ENCODE assay signal across 16 cellular contexts in the genomic region with DNA sequence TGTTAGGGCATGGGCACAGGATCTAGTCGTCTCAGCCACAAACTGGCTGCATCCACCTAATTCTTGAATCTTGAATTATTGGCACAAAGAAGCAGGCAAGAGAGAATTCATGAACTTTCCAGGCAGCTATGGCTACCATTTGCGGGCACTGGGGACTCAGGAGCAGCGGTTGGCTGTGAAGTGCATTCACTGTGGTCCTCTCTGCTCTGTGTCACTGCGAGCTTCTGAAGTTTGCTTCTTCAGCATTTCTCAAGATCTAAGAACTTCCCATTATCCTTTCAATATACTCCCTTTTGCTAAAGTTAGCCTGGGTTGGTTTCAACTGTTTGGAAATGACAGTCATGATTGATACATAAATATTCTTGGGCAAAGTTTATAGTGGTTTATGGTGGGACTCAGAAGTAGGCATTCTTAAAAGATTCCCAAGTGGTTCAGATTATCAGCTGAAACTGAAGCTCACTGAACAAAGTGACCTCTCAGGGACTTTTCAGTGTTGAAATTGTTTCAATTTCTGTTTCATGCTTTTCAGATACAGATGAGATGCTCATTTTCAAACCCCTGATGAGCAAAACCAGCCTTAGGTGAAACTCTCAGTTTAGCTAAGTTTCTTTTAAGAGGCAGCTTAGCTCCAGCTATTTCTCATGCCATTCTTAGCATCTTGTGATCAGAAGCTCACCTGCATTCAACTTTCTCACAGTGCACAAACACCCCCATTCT.
DNase-seq lines count a peak whose midpoint lies in the region; ATAC-seq and FAIRE-seq lines count a peak whose summit lies in the region.
"Had no signal": no experiment of that assay in that cellular context is flagged by ENCODE, and none has a peak within 500 bp of the region (broad histone marks: within the 10 kb centered on the region; RNA-seq: fewer than 3 reads in every experiment).

No MANE protein-coding gene starts in this region.

- no peak overlapping the region for H3K27ac Mint-ChIP-seq in activated naive CD4-positive, alpha-beta T cell treated with anti-CD3 and anti-CD28 coated beads, Interleukin-2, amount 10 ng/mL, durations not matched to agents 7 days and 5 days
- H3K27ac Mint-ChIP-seq: dendritic cell treated with granulocyte-macrophage colony-stimulating factor and Interleukin-4, amounts not matched to agents 40 ng/mL and 50 ng/mL, for 4 days; naive thymus-derived CD4-positive, alpha-beta T cell; T-helper 2 cell treated with Interferon-gamma antibody and Interleukin-4, amounts not matched to agents 5 μg/mL and 100 μg/mL, for 36 hours had no signal

- H3K27me3 Mint-ChIP-seq in activated naive CD4-positive, alpha-beta T cell treated with anti-CD3 and anti-CD28 coated beads, Interleukin-2, amount 10 ng/mL, durations not matched to agents 7 days and 5 days = no peaks in the 10 kb centered on the region
- H3K27me3 Mint-ChIP-seq: dendritic cell treated with granulocyte-macrophage colony-stimulating factor and Interleukin-4, amounts not matched to agents 40 ng/mL and 50 ng/mL, for 4 days; naive thymus-derived CD4-positive, alpha-beta T cell had no signal

- H3K4me1 Mint-ChIP-seq in activated naive CD4-positive, alpha-beta T cell treated with anti-CD3 and anti-CD28 coated beads, Interleukin-2, amount 10 ng/mL, durations not matched to agents 7 days and 5 days = no peaks in the 10 kb centered on the region
- H3K4me1 Mint-ChIP-seq: naive thymus-derived CD4-positive, alpha-beta T cell had no signal

- no peaks in the 10 kb centered on the region for H3K36me3 Mint-ChIP-seq in activated naive CD4-positive, alpha-beta T cell treated with anti-CD3 and anti-CD28 coated beads, Interleukin-2, amount 10 ng/mL, durations not matched to agents 7 days and 5 days
- H3K36me3 Mint-ChIP-seq: naive thymus-derived CD4-positive, alpha-beta T cell had no signal

- no peak overlapping the region for H3K4me3 Mint-ChIP-seq in activated naive CD4-positive, alpha-beta T cell treated with anti-CD3 and anti-CD28 coated beads, Interleukin-2, amount 10 ng/mL, durations not matched to agents 7 days and 5 days
- H3K4me3 Mint-ChIP-seq: dendritic cell treated with granulocyte-macrophage colony-stimulating factor and Interleukin-4, amounts not matched to agents 40 ng/mL and 50 ng/mL, for 4 days; naive thymus-derived CD4-positive, alpha-beta T cell; T-helper 2 cell treated with Interferon-gamma antibody and Interleukin-4, amounts not matched to agents 5 μg/mL and 100 μg/mL, for 36 hours had no signal

- FAIRE-seq in GM18507 (lab: Jason Lieb, UNC) = peak; percentile 77
- FAIRE-seq: keratinocyte had no signal

- peaks cover 5% of the 10 kb centered on the region for H3K9me3 Mint-ChIP-seq in activated naive CD4-positive, alpha-beta T cell treated with anti-CD3 and anti-CD28 coated beads, Interleukin-2, amount 10 ng/mL, durations not matched to agents 7 days and 5 days

- CTCF ChIA-PET in activated naive CD4-positive, alpha-beta T cell treated with anti-CD3 and anti-CD28 coated beads, Interleukin-2, amount 10 ng/mL, durations not matched to agents 7 days and 5 days (lab: Charles Lee) = no interaction called here

- ATAC-seq in GM19463 (IDR thresholded peaks at IDR 0.05; ENCODE audit: unreplicated experiment) (peak; percentile 80), HG02840 (IDR thresholded peaks at IDR 0.05; ENCODE audit: low FRiP score, unreplicated experiment) (peak; percentile 89), HG03439 (IDR thresholded peaks at IDR 0.05; ENCODE audit: unreplicated experiment) (peak; percentile 87), esophagus mucosa (no peak)
- ATAC-seq: HCT116; naive thymus-derived CD4-positive, alpha-beta T cell had no signal

- DNase-seq in GM18507 (ENCODE audit: extremely low spot score, insufficient read length, low read depth) (no peak), NCI-H2029 treated with DMSO at 0.1 percent for 48 hours (lab: John Stamatoyannopoulos, UW) (no peak), NOMO-1 (lab: John Stamatoyannopoulos, UW; ENCODE audit: unreplicated experiment in 2 of 2) (no peak)
- DNase-seq in activated naive CD4-positive, alpha-beta T cell treated with anti-CD3 and anti-CD28 coated beads, Interleukin-2, amount 10 ng/mL, durations not matched to agents 7 days and 5 days = no peak
- DNase-seq: BE2C; EL; naive thymus-derived CD4-positive, alpha-beta T cell; NCI-H2227 treated with DMSO at 0.1 percent for 48 hours had no signal
